ENCODE assay signal across 8 cellular contexts in the genomic region with DNA sequence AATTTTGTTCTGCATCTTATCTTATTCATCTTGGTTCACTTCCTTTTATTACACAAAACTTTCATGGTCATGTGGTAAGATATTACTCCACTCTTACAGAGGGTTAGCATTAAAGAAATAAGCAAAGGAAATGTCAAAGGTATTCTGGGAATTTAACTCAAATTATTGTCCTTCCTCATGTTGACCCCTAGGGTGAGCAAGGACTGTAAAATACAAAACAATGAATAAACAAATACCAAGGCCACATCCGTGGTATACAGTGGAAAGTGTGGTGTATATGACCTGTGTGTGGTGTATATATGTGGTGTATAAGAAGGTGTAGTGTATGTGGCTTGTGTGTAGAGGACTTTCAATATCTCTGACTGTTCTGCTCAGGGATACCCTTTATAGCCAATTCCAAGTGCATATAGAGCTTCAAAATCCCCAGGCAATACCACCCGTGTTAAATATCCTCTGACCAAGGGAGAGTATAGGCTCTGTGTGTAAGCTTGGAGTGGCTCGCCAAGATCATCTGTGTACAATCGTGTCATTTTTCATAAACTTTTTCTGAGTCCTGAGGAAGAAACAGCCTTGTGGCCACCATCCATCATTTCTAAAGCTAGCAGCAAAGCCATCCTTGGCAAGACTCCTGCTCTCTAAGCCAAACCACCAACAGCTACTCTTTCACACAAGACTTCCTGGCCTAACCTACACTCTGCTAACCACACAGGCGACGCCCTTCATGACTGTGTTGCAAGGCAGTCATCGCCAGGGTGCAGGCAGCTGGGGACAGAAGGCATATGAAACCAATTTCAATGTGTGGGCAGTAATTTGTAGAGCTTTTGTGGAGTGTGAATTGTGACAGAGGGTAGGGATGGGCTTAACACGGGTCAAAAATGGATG.
DNase-seq lines count a peak whose midpoint lies in the region; ATAC-seq, FAIRE-seq and TF ChIP-seq lines count a peak whose summit lies in the region.

No MANE protein-coding gene starts in this region.

- peak; percentile 95 for ATAC-seq in HG02610 (IDR thresholded peaks at IDR 0.05; ENCODE audit: unreplicated experiment)
- peak; percentile 91 for ATAC-seq in activated CD8-positive, alpha-beta memory T cell treated with anti-CD3 and anti-CD28 coated beads, Interleukin-2, amount 10 ng/mL, durations not matched to agents 7 days and 5 days

- H3K27me3 Mint-ChIP-seq in activated CD8-positive, alpha-beta memory T cell treated with anti-CD3 and anti-CD28 coated beads, Interleukin-2, amount 10 ng/mL, durations not matched to agents 7 days and 5 days: no peaks in the 10 kb centered on the region

- H3K36me3 Mint-ChIP-seq in activated CD8-positive, alpha-beta memory T cell treated with anti-CD3 and anti-CD28 coated beads, Interleukin-2, amount 10 ng/mL, durations not matched to agents 7 days and 5 days: peaks cover 13% of the 10 kb centered on the region

- peak overlapping the region; percentile 96 for H3K27ac Mint-ChIP-seq in activated CD8-positive, alpha-beta memory T cell treated with anti-CD3 and anti-CD28 coated beads, Interleukin-2, amount 10 ng/mL, durations not matched to agents 7 days and 5 days

- H3K9me3 Mint-ChIP-seq in activated CD8-positive, alpha-beta memory T cell treated with anti-CD3 and anti-CD28 coated beads, Interleukin-2, amount 10 ng/mL, durations not matched to agents 7 days and 5 days (ENCODE audit: low read depth): peaks cover 3% of the 10 kb centered on the region

- CTCF ChIA-PET in activated CD8-positive, alpha-beta memory T cell treated with anti-CD3 and anti-CD28 coated beads, Interleukin-2, amount 10 ng/mL, durations not matched to agents 7 days and 5 days (lab: Charles Lee): interaction anchor here (0.7 to 4.0 kb wide), 24 partner anchors 9 to 816 kb away, joined by 3 to 54 read pairs (median 4); no protein-coding TSS in a partner anchor

- H3K4me3 ChIP-seq in GM12864 (ENCODE audit: low read depth, low read length): no peak overlapping the region
- H3K4me3 ChIP-seq in fibroblast of pulmonary artery (replicated peaks; ENCODE audit: low read depth, low read length): no peak overlapping the region

- H3K4me1 Mint-ChIP-seq in activated CD8-positive, alpha-beta memory T cell treated with anti-CD3 and anti-CD28 coated beads, Interleukin-2, amount 10 ng/mL, durations not matched to agents 7 days and 5 days: peaks cover 40% of the 10 kb centered on the region

- no peak for FAIRE-seq in HTR-8/SVneo (lab: Jason Lieb, UNC)

- TF ChIP-seq CTCF in GM12864 (IDR thresholded peaks at IDR 0.05; ENCODE audit: low read depth, low read length, missing control alignments) (no peak), fibroblast of pulmonary artery (IDR thresholded peaks at IDR 0.05; ENCODE audit: low read length, missing control alignments) (peak; percentile 6)

- DNase-seq in GM12864 (ENCODE audit: low read depth) (peak; percentile 12), NCI-H2196 treated with DMSO at 0.1 percent for 48 hours (lab: John Stamatoyannopoulos, UW; ENCODE audit: unreplicated experiment) (peak; percentile 11), fibroblast of pulmonary artery (ENCODE audit: low read depth) (peak; percentile 85), HTR-8/SVneo (ENCODE audit: insufficient read length, low spot score) (no peak), SHP77 treated with DMSO at 0.1 percent for 48 hours (lab: John Stamatoyannopoulos, UW) (no peak)
- peak; percentile 95 for DNase-seq in activated CD8-positive, alpha-beta memory T cell treated with anti-CD3 and anti-CD28 coated beads, Interleukin-2, amount 10 ng/mL, durations not matched to agents 7 days and 5 days
- peak; percentile 68 for DNase-seq in stimulated activated CD4-positive, alpha-beta T cell treated with anti-CD3 and anti-CD28 coated beads, Interleukin-2, amount 100 ng/mL, for 4 hours (ENCODE audit: low read depth)

- peak overlapping the region; percentile 71 for H3K4me3 Mint-ChIP-seq in activated CD8-positive, alpha-beta memory T cell treated with anti-CD3 and anti-CD28 coated beads, Interleukin-2, amount 10 ng/mL, durations not matched to agents 7 days and 5 days

Comparison
In these comparisons a context has a peak if more than half of its experiments do, and no peak if none do; other contexts are left out.
1. DNase-seq: peak in GM12864 (single experiment), NCI-H2196 treated with DMSO at 0.1 percent for 48 hours (single experiment), activated CD8-positive, alpha-beta memory T cell treated with anti-CD3 and anti-CD28 coated beads, Interleukin-2, amount 10 ng/mL, durations not matched to agents 7 days and 5 days (single experiment), fibroblast of pulmonary artery (single experiment) and stimulated activated CD4-positive, alpha-beta T cell treated with anti-CD3 and anti-CD28 coated beads, Interleukin-2, amount 100 ng/mL, for 4 hours (single experiment); none in HTR-8/SVneo (single experiment) and SHP77 treated with DMSO at 0.1 percent for 48 hours (single experiment).